In genomic region chr18:43484710-43485109, GRCh38 we compare ENCODE assay signal across 2 cellular contexts.
TF ChIP-seq lines count a peak whose summit lies in the region.

No MANE protein-coding gene starts in this region.

TF ChIP-seq in K562, 482 proteins besides CTCF, POLR2A, EP300 and RAD21 (continued from another document):
- TF ChIP-seq ZNF449 (CRISPR knock-in tag; IDR thresholded peaks at IDR 0.05), result no peak
- TF ChIP-seq, protein P1, sequence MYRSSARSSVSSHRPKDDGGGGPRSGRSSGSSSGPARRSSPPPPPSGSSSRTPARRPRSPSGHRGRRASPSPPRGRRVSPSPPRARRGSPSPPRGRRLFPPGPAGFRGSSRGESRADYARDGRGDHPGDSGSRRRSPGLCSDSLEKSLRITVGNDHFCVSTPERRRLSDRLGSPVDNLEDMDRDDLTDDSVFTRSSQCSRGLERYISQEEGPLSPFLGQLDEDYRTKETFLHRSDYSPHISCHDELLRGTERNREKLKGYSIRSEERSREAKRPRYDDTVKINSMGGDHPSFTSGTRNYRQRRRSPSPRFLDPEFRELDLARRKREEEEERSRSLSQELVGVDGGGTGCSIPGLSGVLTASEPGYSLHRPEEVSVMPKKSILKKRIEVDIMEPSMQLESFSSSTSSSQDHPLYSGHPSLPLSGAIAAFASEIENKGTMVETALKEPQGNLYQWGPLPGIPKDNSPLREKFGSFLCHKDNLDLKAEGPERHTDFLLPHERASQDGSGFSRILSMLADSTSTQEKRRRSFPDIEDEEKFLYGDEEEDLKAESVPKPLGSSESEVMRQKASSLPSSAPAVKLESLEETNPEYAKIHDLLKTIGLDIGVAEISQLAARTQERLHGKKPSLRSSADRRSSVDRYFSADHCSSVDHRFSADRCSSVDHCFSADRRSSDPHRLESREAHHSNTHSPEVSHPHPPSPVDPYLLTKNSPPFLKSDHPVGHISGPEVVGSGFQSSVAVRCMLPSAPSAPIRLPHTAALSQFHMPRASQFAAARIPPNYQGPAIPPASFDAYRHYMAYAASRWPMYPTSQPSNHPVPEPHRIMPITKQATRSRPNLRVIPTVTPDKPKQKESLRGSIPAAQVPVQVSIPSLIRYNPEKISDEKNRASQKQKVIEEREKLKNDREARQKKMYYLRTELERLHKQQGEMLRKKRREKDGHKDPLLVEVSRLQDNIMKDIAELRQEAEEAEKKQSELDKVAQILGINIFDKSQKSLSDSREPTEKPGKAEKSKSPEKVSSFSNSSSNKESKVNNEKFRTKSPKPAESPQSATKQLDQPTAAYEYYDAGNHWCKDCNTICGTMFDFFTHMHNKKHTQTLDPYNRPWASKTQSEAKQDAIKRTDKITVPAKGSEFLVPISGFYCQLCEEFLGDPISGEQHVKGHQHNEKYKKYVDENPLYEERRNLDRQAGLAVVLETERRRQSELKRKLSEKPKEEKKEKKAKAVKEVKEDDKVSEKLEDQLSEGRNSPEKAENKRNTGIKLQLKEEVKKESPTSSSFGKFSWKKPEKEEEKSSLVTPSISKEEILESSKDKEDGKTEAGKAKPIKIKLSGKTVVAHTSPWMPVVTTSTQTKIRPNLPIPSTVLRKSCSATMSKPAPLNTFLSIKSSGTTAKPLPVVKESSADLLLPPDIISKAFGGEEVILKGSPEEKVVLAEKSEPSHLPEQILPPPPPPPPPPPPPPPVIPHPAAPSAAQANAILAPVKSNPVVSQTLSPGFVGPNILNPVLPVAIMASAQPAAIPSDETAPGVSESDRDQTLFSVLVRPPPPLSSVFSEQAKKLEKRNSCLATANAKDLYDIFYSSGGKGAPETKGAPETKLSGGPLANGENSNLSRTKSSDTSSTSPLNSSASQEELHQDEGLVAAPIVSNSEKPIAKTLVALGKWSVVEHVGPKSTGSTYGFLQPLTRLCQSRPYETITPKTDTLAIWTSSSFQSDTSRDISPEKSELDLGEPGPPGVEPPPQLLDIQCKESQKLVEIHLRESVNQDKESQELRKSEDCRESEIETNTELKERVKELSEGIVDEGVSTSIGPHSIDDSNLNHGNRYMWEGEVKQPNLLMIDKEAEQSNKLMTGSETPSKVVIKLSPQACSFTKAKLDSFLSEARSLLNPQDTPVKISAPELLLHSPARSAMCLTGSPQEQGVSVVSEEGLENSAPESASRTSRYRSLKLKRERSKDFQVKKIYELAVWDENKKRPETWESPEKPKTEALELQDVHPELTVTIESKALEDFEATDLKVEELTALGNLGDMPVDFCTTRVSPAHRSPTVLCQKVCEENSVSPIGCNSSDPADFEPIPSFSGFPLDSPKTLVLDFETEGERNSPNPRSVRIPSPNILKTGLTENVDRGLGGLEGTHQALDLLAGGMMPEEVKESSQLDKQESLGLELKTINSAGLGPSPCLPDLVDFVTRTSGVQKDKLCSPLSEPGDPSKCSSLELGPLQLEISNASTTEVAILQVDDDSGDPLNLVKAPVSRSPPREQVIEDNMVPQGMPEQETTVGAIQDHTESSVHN (IDR thresholded peaks at IDR 0.05; ENCODE audit: borderline replicate concordance in 1 of 2, low read depth in 1 of 2), result no peak
- TF ChIP-seq, protein P2, sequence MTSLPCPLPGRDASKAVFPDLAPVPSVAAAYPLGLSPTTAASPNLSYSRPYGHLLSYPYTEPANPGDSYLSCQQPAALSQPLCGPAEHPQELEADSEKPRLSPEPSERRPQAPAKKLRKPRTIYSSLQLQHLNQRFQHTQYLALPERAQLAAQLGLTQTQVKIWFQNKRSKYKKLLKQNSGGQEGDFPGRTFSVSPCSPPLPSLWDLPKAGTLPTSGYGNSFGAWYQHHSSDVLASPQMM (CRISPR knock-in tag; IDR thresholded peaks at IDR 0.05), result no peak

TF ChIP-seq in HepG2, 621 proteins besides CTCF, POLR2A, EP300 and RAD21:
- TF ChIP-seq, protein P3, sequence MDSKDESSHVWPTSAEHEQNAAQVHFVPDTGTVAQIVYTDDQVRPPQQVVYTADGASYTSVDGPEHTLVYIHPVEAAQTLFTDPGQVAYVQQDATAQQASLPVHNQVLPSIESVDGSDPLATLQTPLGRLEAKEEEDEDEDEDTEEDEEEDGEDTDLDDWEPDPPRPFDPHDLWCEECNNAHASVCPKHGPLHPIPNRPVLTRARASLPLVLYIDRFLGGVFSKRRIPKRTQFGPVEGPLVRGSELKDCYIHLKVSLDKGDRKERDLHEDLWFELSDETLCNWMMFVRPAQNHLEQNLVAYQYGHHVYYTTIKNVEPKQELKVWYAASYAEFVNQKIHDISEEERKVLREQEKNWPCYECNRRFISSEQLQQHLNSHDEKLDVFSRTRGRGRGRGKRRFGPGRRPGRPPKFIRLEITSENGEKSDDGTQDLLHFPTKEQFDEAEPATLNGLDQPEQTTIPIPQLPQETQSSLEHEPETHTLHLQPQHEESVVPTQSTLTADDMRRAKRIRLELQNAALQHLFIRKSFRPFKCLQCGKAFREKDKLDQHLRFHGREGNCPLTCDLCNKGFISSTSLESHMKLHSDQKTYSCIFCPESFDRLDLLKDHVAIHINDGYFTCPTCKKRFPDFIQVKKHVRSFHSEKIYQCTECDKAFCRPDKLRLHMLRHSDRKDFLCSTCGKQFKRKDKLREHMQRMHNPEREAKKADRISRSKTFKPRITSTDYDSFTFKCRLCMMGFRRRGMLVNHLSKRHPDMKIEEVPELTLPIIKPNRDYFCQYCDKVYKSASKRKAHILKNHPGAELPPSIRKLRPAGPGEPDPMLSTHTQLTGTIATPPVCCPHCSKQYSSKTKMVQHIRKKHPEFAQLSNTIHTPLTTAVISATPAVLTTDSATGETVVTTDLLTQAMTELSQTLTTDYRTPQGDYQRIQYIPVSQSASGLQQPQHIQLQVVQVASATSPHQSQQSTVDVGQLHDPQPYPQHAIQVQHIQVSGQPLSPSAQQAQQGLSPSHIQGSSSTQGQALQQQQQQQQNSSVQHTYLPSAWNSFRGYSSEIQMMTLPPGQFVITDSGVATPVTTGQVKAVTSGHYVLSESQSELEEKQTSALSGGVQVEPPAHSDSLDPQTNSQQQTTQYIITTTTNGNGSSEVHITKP (CRISPR knock-in tag; IDR thresholded peaks at IDR 0.05; ENCODE audit: low read depth), result no peak
- TF ChIP-seq FOXP1 (IDR thresholded peaks at IDR 0.05) (no peak), FOXP1 (CRISPR knock-in tag; IDR thresholded peaks at IDR 0.05) (0 out of 2 replicates have a peak, but pooled peaks have one; percentile 7), ZNF615 (CRISPR knock-in tag; IDR thresholded peaks at IDR 0.05; ENCODE audit: borderline replicate concordance) (no peak), MAFK (conservative IDR thresholded peaks at IDR 0.05 in 1 of 2, IDR thresholded peaks at IDR 0.05 in 1 of 2; ENCODE audit: low read length in 2 of 2) (peak; percentile 84 to 92), NFE2 (CRISPR knock-in tag; IDR thresholded peaks at IDR 0.05) (peak; percentile 77; the same call in 1 of the 2 replicates), NFE2L1 (CRISPR knock-in tag; IDR thresholded peaks at IDR 0.05; ENCODE audit: borderline replicate concordance) (no peak), KDM5B (CRISPR knock-in tag; IDR thresholded peaks at IDR 0.05; ENCODE audit: borderline replicate concordance) (no peak), ZNF564 (CRISPR knock-in tag; IDR thresholded peaks at IDR 0.05) (no peak), MAFG (CRISPR knock-in tag; IDR thresholded peaks at IDR 0.05) (peak; percentile 75; the same call in 1 of the 2 replicates), POLR2AphosphoS2 (IDR thresholded peaks at IDR 0.05; ENCODE audit: low read depth, low read length) (no peak), FOSL2 (CRISPR knock-in tag; IDR thresholded peaks at IDR 0.05) (peak; percentile 69), ZEB1 (IDR thresholded peaks at IDR 0.05; ENCODE audit: insufficient replicate concordance, low read depth) (no peak), ZNF275 (CRISPR knock-in tag; IDR thresholded peaks at IDR 0.05; ENCODE audit: borderline replicate concordance) (no peak), ZSCAN31 (CRISPR knock-in tag; IDR thresholded peaks at IDR 0.05; ENCODE audit: low read depth) (peak; percentile 69; the same call in 1 of the 2 replicates), MAFF (IDR thresholded peaks at IDR 0.05; ENCODE audit: low read depth, low read length) (peak; percentile 79), NFE2L2 (IDR thresholded peaks at IDR 0.05; ENCODE audit: low read length) (peak; percentile 95)
- TF ChIP-seq, protein P4, sequence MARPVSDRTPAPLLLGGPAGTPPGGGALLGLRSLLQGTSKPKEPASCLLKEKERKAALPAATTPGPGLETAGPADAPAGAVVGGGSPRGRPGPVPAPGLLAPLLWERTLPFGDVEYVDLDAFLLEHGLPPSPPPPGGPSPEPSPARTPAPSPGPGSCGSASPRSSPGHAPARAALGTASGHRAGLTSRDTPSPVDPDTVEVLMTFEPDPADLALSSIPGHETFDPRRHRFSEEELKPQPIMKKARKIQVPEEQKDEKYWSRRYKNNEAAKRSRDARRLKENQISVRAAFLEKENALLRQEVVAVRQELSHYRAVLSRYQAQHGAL (CRISPR knock-in tag; IDR thresholded peaks at IDR 0.05; ENCODE audit: not compliant biosample characterization), result no peak
- TF ChIP-seq, protein P5, sequence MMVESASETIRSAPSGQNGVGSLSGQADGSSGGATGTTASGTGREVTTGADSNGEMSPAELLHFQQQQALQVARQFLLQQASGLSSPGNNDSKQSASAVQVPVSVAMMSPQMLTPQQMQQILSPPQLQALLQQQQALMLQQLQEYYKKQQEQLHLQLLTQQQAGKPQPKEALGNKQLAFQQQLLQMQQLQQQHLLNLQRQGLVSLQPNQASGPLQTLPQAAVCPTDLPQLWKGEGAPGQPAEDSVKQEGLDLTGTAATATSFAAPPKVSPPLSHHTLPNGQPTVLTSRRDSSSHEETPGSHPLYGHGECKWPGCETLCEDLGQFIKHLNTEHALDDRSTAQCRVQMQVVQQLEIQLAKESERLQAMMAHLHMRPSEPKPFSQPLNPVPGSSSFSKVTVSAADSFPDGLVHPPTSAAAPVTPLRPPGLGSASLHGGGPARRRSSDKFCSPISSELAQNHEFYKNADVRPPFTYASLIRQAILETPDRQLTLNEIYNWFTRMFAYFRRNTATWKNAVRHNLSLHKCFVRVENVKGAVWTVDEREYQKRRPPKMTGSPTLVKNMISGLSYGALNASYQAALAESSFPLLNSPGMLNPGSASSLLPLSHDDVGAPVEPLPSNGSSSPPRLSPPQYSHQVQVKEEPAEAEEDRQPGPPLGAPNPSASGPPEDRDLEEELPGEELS (CRISPR knock-in tag; IDR thresholded peaks at IDR 0.05), result no peak
- TF ChIP-seq, protein P6, sequence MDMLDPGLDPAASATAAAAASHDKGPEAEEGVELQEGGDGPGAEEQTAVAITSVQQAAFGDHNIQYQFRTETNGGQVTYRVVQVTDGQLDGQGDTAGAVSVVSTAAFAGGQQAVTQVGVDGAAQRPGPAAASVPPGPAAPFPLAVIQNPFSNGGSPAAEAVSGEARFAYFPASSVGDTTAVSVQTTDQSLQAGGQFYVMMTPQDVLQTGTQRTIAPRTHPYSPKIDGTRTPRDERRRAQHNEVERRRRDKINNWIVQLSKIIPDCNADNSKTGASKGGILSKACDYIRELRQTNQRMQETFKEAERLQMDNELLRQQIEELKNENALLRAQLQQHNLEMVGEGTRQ (IDR thresholded peaks at IDR 0.05; ENCODE audit: low read depth, low read length), result no peak
- TF ChIP-seq, protein P6 (CRISPR knock-in tag; IDR thresholded peaks at IDR 0.05; ENCODE audit: borderline replicate concordance), result no peak
